Comparison of ENCODE assay signal across 1 cellular context in genomic region chr3:105366302-105367062, GRCh38.
TF ChIP-seq lines count a peak whose summit lies in the region.

ALCAM (plus strand) TSS chr3:105366909.

TF ChIP-seq in HepG2, 621 proteins besides CTCF, POLR2A, EP300 and RAD21 (continued from another document and continues in another):
- TF ChIP-seq DRAP1 (CRISPR knock-in tag; IDR thresholded peaks at IDR 0.05) (peak; percentile 23; the same call in 1 of the 2 replicates), PHF20 (CRISPR knock-in tag; IDR thresholded peaks at IDR 0.05) (0 out of 2 replicates have a peak, but pooled peaks have one; percentile 48), PBX2 (CRISPR knock-in tag; IDR thresholded peaks at IDR 0.05) (no peak), PRDM10 (CRISPR knock-in tag; IDR thresholded peaks at IDR 0.05; ENCODE audit: low read depth) (no peak), TIGD3 (CRISPR knock-in tag; IDR thresholded peaks at IDR 0.05; ENCODE audit: borderline replicate concordance) (peak; percentile 21; the same call in 1 of the 2 replicates), POLR2AphosphoS5 (IDR thresholded peaks at IDR 0.05; ENCODE audit: low read depth, low read length) (peak; percentile 40), ZNF891 (CRISPR knock-in tag; IDR thresholded peaks at IDR 0.05) (0 out of 2 replicates have a peak, but pooled peaks have one; percentile 27), SP1 (IDR thresholded peaks at IDR 0.05) (no peak), SP1 (CRISPR knock-in tag; IDR thresholded peaks at IDR 0.05) (peak; percentile 79), USF2 (IDR thresholded peaks at IDR 0.05; ENCODE audit: low read depth, low read length) (no peak), USF2 (CRISPR knock-in tag; IDR thresholded peaks at IDR 0.05; ENCODE audit: borderline replicate concordance) (no peak), ZNF33B (CRISPR knock-in tag; IDR thresholded peaks at IDR 0.05) (no peak), ZNF781 (CRISPR knock-in tag; IDR thresholded peaks at IDR 0.05; ENCODE audit: borderline replicate concordance, not compliant biosample characterization) (no peak), ZNF224 (CRISPR knock-in tag; IDR thresholded peaks at IDR 0.05) (no peak), SRSF9 (IDR thresholded peaks at IDR 0.05; ENCODE audit: borderline replicate concordance, insufficient read depth, low read depth, low read length, poor library complexity, severe bottlenecking) (no peak), TAF15 (IDR thresholded peaks at IDR 0.05; ENCODE audit: low read depth, low read length, poor library complexity, severe bottlenecking) (no peak), BHLHE40 (IDR thresholded peaks at IDR 0.05; ENCODE audit: low read length) (no peak), PHF8 (CRISPR knock-in tag; IDR thresholded peaks at IDR 0.05) (peak; percentile 27; the same call in 1 of the 2 replicates), ZNF737 (CRISPR knock-in tag; IDR thresholded peaks at IDR 0.05; ENCODE audit: borderline replicate concordance) (no peak), ATF1 (CRISPR knock-in tag; IDR thresholded peaks at IDR 0.05) (no peak), ZNF776 (CRISPR knock-in tag; IDR thresholded peaks at IDR 0.05) (peak; percentile 29; the same call in 1 of the 2 replicates), ATF4 (CRISPR knock-in tag; IDR thresholded peaks at IDR 0.05) (peak in 1 of 2 experiments; percentile 51; a peak in 1 of 4 replicates), HNRNPL (IDR thresholded peaks at IDR 0.05; ENCODE audit: low read depth, low read length) (peak; percentile 50; the same call in 1 of the 2 replicates), ZNF510 (CRISPR knock-in tag; IDR thresholded peaks at IDR 0.05; ENCODE audit: low read depth) (no peak), PRDM4 (CRISPR knock-in tag; IDR thresholded peaks at IDR 0.05; ENCODE audit: borderline replicate concordance) (no peak), ZNF614 (CRISPR knock-in tag; IDR thresholded peaks at IDR 0.05; ENCODE audit: borderline replicate concordance) (no peak; the same call in 1 of the 2 replicates), NCOA5 (CRISPR knock-in tag; IDR thresholded peaks at IDR 0.05) (no peak), ZBTB21 (CRISPR knock-in tag; IDR thresholded peaks at IDR 0.05) (no peak), HIC2 (CRISPR knock-in tag; IDR thresholded peaks at IDR 0.05; ENCODE audit: low read depth) (peak; percentile 65), NFRKB (IDR thresholded peaks at IDR 0.05) (no peak), ZNF460 (CRISPR knock-in tag; IDR thresholded peaks at IDR 0.05; ENCODE audit: borderline replicate concordance) (no peak), RARG (CRISPR knock-in tag; IDR thresholded peaks at IDR 0.05; ENCODE audit: low read depth) (no peak), IRF9 (CRISPR knock-in tag; IDR thresholded peaks at IDR 0.05; ENCODE audit: borderline replicate concordance) (no peak; the same call in 1 of the 2 replicates), SMYD3 (CRISPR knock-in tag; IDR thresholded peaks at IDR 0.05) (peak; percentile 81; the same call in 1 of the 2 replicates), ZNF232 (CRISPR knock-in tag; IDR thresholded peaks at IDR 0.05; ENCODE audit: borderline replicate concordance) (peak; percentile 91), ZBTB42 (CRISPR knock-in tag; IDR thresholded peaks at IDR 0.05) (0 out of 2 replicates have a peak, but pooled peaks have one; percentile 66), ETV6 (CRISPR knock-in tag; conservative IDR thresholded peaks at IDR 0.05) (peak; percentile 69; the same call in 1 of the 2 replicates), ZNF652 (CRISPR knock-in tag; IDR thresholded peaks at IDR 0.05; ENCODE audit: borderline replicate concordance, low read depth) (no peak; the same call in 1 of the 2 replicates), CENPT (CRISPR knock-in tag; IDR thresholded peaks at IDR 0.05; ENCODE audit: low read depth) (0 out of 2 replicates have a peak, but pooled peaks have one; percentile 34), STAT6 (CRISPR knock-in tag; IDR thresholded peaks at IDR 0.05; ENCODE audit: borderline replicate concordance) (no peak), ARID3A (IDR thresholded peaks at IDR 0.05; ENCODE audit: low read depth, low read length) (no peak)
